1 cellular context compared by ENCODE assay signal in genomic region chr6:139028658-139029469, GRCh38.
A peak's percentile ranks its signal among the peaks of the same experiment; 100 is the strongest.
TF ChIP-seq lines count a peak whose summit lies in the region.

Gene ABRACL (plus strand): TSS chr6:139028745. CDS start chr6:139034161, 5,416 bp downstream.

TF ChIP-seq in HepG2, 621 proteins besides CTCF, POLR2A, EP300 and RAD21 (continued from another document and continues in another):
- TF ChIP-seq ZNF550 (CRISPR knock-in tag; IDR thresholded peaks at IDR 0.05; ENCODE audit: borderline replicate concordance) (no peak), ZNF510 (CRISPR knock-in tag; IDR thresholded peaks at IDR 0.05; ENCODE audit: low read depth) (peak; percentile 83; the same call in 1 of the 2 replicates), PHF8 (CRISPR knock-in tag; IDR thresholded peaks at IDR 0.05) (peak; percentile 71; the same call in 1 of the 2 replicates), E2F5 (CRISPR knock-in tag; conservative IDR thresholded peaks at IDR 0.05) (no peak), IRF1 (CRISPR knock-in tag; IDR thresholded peaks at IDR 0.05; ENCODE audit: low read depth) (no peak), STAT5B (CRISPR knock-in tag; IDR thresholded peaks at IDR 0.05) (no peak), ZBTB37 (CRISPR knock-in tag; IDR thresholded peaks at IDR 0.05) (no peak), ZNF800 (CRISPR knock-in tag; IDR thresholded peaks at IDR 0.05) (peak; percentile 87), ZNF598 (CRISPR knock-in tag; IDR thresholded peaks at IDR 0.05; ENCODE audit: borderline replicate concordance) (peak; percentile 39; the same call in 1 of the 2 replicates), ZNF331 (CRISPR knock-in tag; IDR thresholded peaks at IDR 0.05) (no peak), CSRNP2 (CRISPR knock-in tag; conservative IDR thresholded peaks at IDR 0.05; ENCODE audit: low read depth) (no peak), PCBP1 (IDR thresholded peaks at IDR 0.05; ENCODE audit: borderline replicate concordance, low read depth, low read length) (0 out of 2 replicates have a peak, but pooled peaks have one; percentile 39), FOXO4 (CRISPR knock-in tag; conservative IDR thresholded peaks at IDR 0.05) (0 out of 2 replicates have a peak, but pooled peaks have one; percentile 82), ZNF616 (CRISPR knock-in tag; IDR thresholded peaks at IDR 0.05; ENCODE audit: low read depth) (no peak), SAFB2 (CRISPR knock-in tag; IDR thresholded peaks at IDR 0.05; ENCODE audit: borderline replicate concordance, low read depth) (0 out of 2 replicates have a peak, but pooled peaks have one; percentile 29), ZNF652 (CRISPR knock-in tag; IDR thresholded peaks at IDR 0.05; ENCODE audit: borderline replicate concordance, low read depth) (no peak), TAF15 (IDR thresholded peaks at IDR 0.05; ENCODE audit: low read depth, low read length, poor library complexity, severe bottlenecking) (no peak), TBL1XR1 (IDR thresholded peaks at IDR 0.05; ENCODE audit: borderline replicate concordance, low read length, partially characterized antibody) (no peak), ZNF737 (CRISPR knock-in tag; IDR thresholded peaks at IDR 0.05; ENCODE audit: borderline replicate concordance) (0 out of 2 replicates have a peak, but pooled peaks have one; percentile 54), ZNF512B (CRISPR knock-in tag; IDR thresholded peaks at IDR 0.05; ENCODE audit: borderline replicate concordance) (no peak; the same call in 1 of the 2 replicates), NFAT5 (CRISPR knock-in tag; IDR thresholded peaks at IDR 0.05) (no peak), MZF1 (CRISPR knock-in tag; IDR thresholded peaks at IDR 0.05; ENCODE audit: borderline replicate concordance) (no peak), ZNF556 (CRISPR knock-in tag; IDR thresholded peaks at IDR 0.05; ENCODE audit: borderline replicate concordance) (peak; percentile 64; the same call in 1 of the 2 replicates), ZNF558 (CRISPR knock-in tag; IDR thresholded peaks at IDR 0.05; ENCODE audit: borderline replicate concordance) (0 out of 2 replicates have a peak, but pooled peaks have one; percentile 42), ZBED4 (CRISPR knock-in tag; IDR thresholded peaks at IDR 0.05; ENCODE audit: borderline replicate concordance) (no peak), IRF2 (CRISPR knock-in tag; IDR thresholded peaks at IDR 0.05) (0 out of 2 replicates have a peak, but pooled peaks have one; percentile 28), USF2 (IDR thresholded peaks at IDR 0.05; ENCODE audit: low read depth, low read length) (no peak), USF2 (CRISPR knock-in tag; IDR thresholded peaks at IDR 0.05; ENCODE audit: borderline replicate concordance) (peak; percentile 53; the same call in 1 of the 2 replicates)
